8 cellular contexts compared by ENCODE assay signal in genomic region chr1:15617874-15618684, GRCh38. TPM values are rescaled to one million over a fixed set of nuclear protein-coding genes. Genes with fewer than 3 reads are reported as not detected.
DNase-seq lines count a peak whose midpoint lies in the region; ATAC-seq, FAIRE-seq and TF ChIP-seq lines count a peak whose summit lies in the region.

No MANE protein-coding gene starts in this region.

- peak overlapping the region; percentile 94 for H3K27ac ChIP-seq in 22Rv1
- peak overlapping the region; percentile 88 to 98 (median 96) for H3K27ac ChIP-seq in pancreas

- 0 to 1% methylated on average over 18 of the region's 18 CpGs for WGBS in pancreas, 2 donors

- H3K4me1 ChIP-seq in pancreas = peaks cover 15 to 48% (median 36%) of the 10 kb centered on the region in 3 donors

- H3K27me3 ChIP-seq in pancreas = no peaks in the 10 kb centered on the region

- H3K4me3 ChIP-seq in pancreas = peak overlapping the region; percentile 53 to 95 (median 90)

- no peaks in the 10 kb centered on the region for H3K9me3 ChIP-seq in pancreas

- DNase-seq in NCI-H2171 treated with DMSO at 0.1 percent for 48 hours (lab: John Stamatoyannopoulos, UW) (peak; percentile 37), Right ventricle myocardium inferior (ENCODE audit: missing footprints) (no peak), pancreas (no peak), NCI-H446 treated with DMSO at 0.1 percent for 48 hours (lab: John Stamatoyannopoulos, UW) (no peak)
- peak; percentile 41 for DNase-seq in activated naive CD4-positive, alpha-beta T cell treated with Interleukin-2 at 50 U/mL for 16 hours

- TF ChIP-seq CTCF in 22Rv1 (IDR thresholded peaks at IDR 0.05) (no peak), pancreas (IDR thresholded peaks at IDR 0.05) (no peak)

- H3K36me3 ChIP-seq in pancreas = no peaks in the 10 kb centered on the region

- ATAC-seq in GM18502 (IDR thresholded peaks at IDR 0.05; ENCODE audit: poor library complexity, unreplicated experiment) (peak; percentile 22), HG03025 (IDR thresholded peaks at IDR 0.05; ENCODE audit: low FRiP score, unreplicated experiment) (peak; percentile 26), Right ventricle myocardium inferior (peak; percentile 33), pancreas (peak; percentile 22 to 41 (median 30))

- intact Hi-C loops in Right ventricle myocardium inferior (cut with DNase I) = loop anchor here (2.0 to 10.0 kb wide), 3 partner anchors 15 to 747 kb away; partner anchors contain the start of genes DNAJC16 and SZRD1
- intact Hi-C loops in pancreas (cut with DNase I) = no loop called here

- FAIRE-seq in pancreas (lab: Jason Lieb, UNC) = no peak

RNA-seq across cellular contexts. Expression of gene DDI2, which starts 0.8 kb away (rescaled TPM):
- 20.4 TPM for total RNA-seq in Right ventricle myocardium inferior
- total RNA-seq in pancreas = 10 to 100 TPM; 12.5 to 17.8 (median 16.3) TPM
- 1 to 10 TPM; 4.7 to 7.0 TPM for polyA plus RNA-seq in pancreas

RNA-seq across cellular contexts. Expression of gene AGMAT, which starts 33.2 kb away (rescaled TPM):
- total RNA-seq in Right ventricle myocardium inferior (0.11 TPM), pancreas (1 to 10 TPM in 1 of 6 donors, under 1 TPM in 5; 0.43 to 1.0 (median 0.55) TPM)
- under 1 TPM; 0.28 to 0.30 TPM for polyA plus RNA-seq in pancreas

Comparison
In these comparisons a context has a peak if more than half of its experiments do, and no peak if none do; other contexts are left out.
1. DNase-seq: peak in NCI-H2171 treated with DMSO at 0.1 percent for 48 hours (single experiment) and activated naive CD4-positive, alpha-beta T cell treated with Interleukin-2 at 50 U/mL for 16 hours (single experiment); none in Right ventricle myocardium inferior (single experiment), pancreas (0 of 6) and NCI-H446 treated with DMSO at 0.1 percent for 48 hours (single experiment).
2. Peak in every context shown above with its lines, with median percentiles within 50 percentile points of each other: ATAC-seq.